In genomic region chr14:99551034-99551922, GRCh38 we compare ENCODE assay signal across 22 cellular contexts. TPM values are rescaled to one million over a fixed set of nuclear protein-coding genes. Genes with fewer than 3 reads are reported as not detected.
DNase-seq lines count a peak whose midpoint lies in the region; ATAC-seq and TF ChIP-seq lines count a peak whose summit lies in the region.
"Had no signal": no experiment of that assay in that cellular context is flagged by ENCODE, and none has a peak within 500 bp of the region (broad histone marks: within the 10 kb centered on the region; RNA-seq: fewer than 3 reads in every experiment).

No MANE protein-coding gene starts in this region.

- H4K20me1 ChIP-seq in DND-41 (ENCODE audit: insufficient read depth, low read length), result peaks cover 79% of the 10 kb centered on the region

- no peaks in the 10 kb centered on the region for H3K27me3 ChIP-seq in DND-41 (ENCODE audit: insufficient read depth, low read length, poor library complexity)
- H3K27me3 ChIP-seq: esophagus squamous epithelium, gastrocnemius medialis, tibial nerve had no signal

- H3K4me3 Mint-ChIP-seq in WTC11, result no peak overlapping the region
- H3K4me3 Mint-ChIP-seq in nephron, result no peak overlapping the region
- no peak overlapping the region for H3K4me3 Mint-ChIP-seq in stimulated activated effector memory CD8-positive, alpha-beta T cell treated with anti-CD3 and anti-CD28 coated beads, Interleukin-12 subunit alpha, Interleukin-12 subunit beta, amount 100 ng/mL, for 72 hours
- H3K4me3 Mint-ChIP-seq: activated CD4-positive, alpha-beta memory T cell treated with anti-CD3 and anti-CD28 coated beads for 36 hours; CD8-positive, alpha-beta memory T cell; effector memory CD8-positive, alpha-beta T cell; stimulated activated naive CD8-positive, alpha-beta T cell treated with anti-CD3 and anti-CD28 coated beads, Interleukin-15, Interleukin-2, amounts not matched to agents 100 ng/mL and 50 ng/mL, for 24 hours had no signal

- H3K36me3 ChIP-seq in DND-41 (ENCODE audit: insufficient read depth, low read length), result no peaks in the 10 kb centered on the region
- H3K36me3 ChIP-seq: brain microvascular endothelial cell, esophagus squamous epithelium, gastrocnemius medialis, tibial nerve had no signal

- H2AFZ ChIP-seq in DND-41 (ENCODE audit: low read depth, low read length), result no peak overlapping the region

- no peak overlapping the region for H3K27ac ChIP-seq in DND-41 (ENCODE audit: low read length)
- H3K27ac ChIP-seq: brain microvascular endothelial cell, esophagus squamous epithelium, gastrocnemius medialis, tibial nerve had no signal

- CTCF ChIA-PET in WTC11 (lab: Charles Lee), result interaction anchor here (1.5 kb wide), 1 partner anchor 23 kb away, joined by 4 read pairs; no protein-coding TSS in a partner anchor

- no peak overlapping the region for H3K4me2 ChIP-seq in DND-41 (ENCODE audit: insufficient read depth, low read length)

- DNase-seq in COLO668 (lab: John Stamatoyannopoulos, UW; ENCODE audit: unreplicated experiment) (peak; percentile 74), DND-41 (no peak), WTC11 (ENCODE audit: low spot score) (no peak), kidney glomerular epithelial cell (lab: John Stamatoyannopoulos, UW) (no peak)
- no peak for DNase-seq in stimulated activated effector memory CD8-positive, alpha-beta T cell treated with anti-CD3 and anti-CD28 coated beads, Interleukin-12 subunit alpha, Interleukin-12 subunit beta, amount 100 ng/mL, for 72 hours (ENCODE audit: low spot score in 2 of 2)
- DNase-seq: activated CD4-positive, alpha-beta memory T cell treated with anti-CD3 and anti-CD28 coated beads for 36 hours; activated effector memory CD4-positive, alpha-beta T cell treated with anti-CD3 and anti-CD28 coated beads, Interleukin-2, amount 50 U/mL, for 16 hours; activated T-cell treated with anti-CD3 and anti-CD28 coated beads for 4 hours; brain microvascular endothelial cell; CD8-positive, alpha-beta memory T cell; effector memory CD8-positive, alpha-beta T cell; esophagus squamous epithelium; gastrocnemius medialis; KG1; NCI-H2029; NCI-H524 treated with DMSO at 0.1 percent for 48 hours; stimulated activated CD4-positive, alpha-beta T cell treated with anti-CD3 and anti-CD28 coated beads, Interleukin-4, amount 100 ng/mL, for 4 hours had no signal

- H3K27ac Mint-ChIP-seq in WTC11, result peak overlapping the region; percentile 77
- peak overlapping the region; percentile 49 to 61 (median 61) for H3K27ac Mint-ChIP-seq in nephron
- H3K27ac Mint-ChIP-seq in stimulated activated effector memory CD8-positive, alpha-beta T cell treated with anti-CD3 and anti-CD28 coated beads, Interleukin-12 subunit alpha, Interleukin-12 subunit beta, amount 100 ng/mL, for 72 hours, result no peak overlapping the region
- H3K27ac Mint-ChIP-seq: activated CD4-positive, alpha-beta memory T cell treated with anti-CD3 and anti-CD28 coated beads for 36 hours; stimulated activated naive CD8-positive, alpha-beta T cell treated with anti-CD3 and anti-CD28 coated beads, Interleukin-15, Interleukin-2, amounts not matched to agents 100 ng/mL and 50 ng/mL, for 24 hours had no signal

- H3K4me1 Mint-ChIP-seq in WTC11 (peaks cover 31% of the 10 kb centered on the region), nephron (peaks cover 41% of the 10 kb centered on the region)
- H3K4me1 Mint-ChIP-seq in stimulated activated effector memory CD8-positive, alpha-beta T cell treated with anti-CD3 and anti-CD28 coated beads, Interleukin-12 subunit alpha, Interleukin-12 subunit beta, amount 100 ng/mL, for 72 hours, result peaks cover 26% of the 10 kb centered on the region

- no peaks in the 10 kb centered on the region for H3K27me3 Mint-ChIP-seq in WTC11 (ENCODE audit: low read depth)
- H3K27me3 Mint-ChIP-seq in nephron (ENCODE audit: low read depth), result peaks cover 7% of the 10 kb centered on the region
- H3K27me3 Mint-ChIP-seq: activated CD4-positive, alpha-beta memory T cell treated with anti-CD3 and anti-CD28 coated beads for 36 hours; CD8-positive, alpha-beta memory T cell; effector memory CD8-positive, alpha-beta T cell; stimulated activated naive CD8-positive, alpha-beta T cell treated with anti-CD3 and anti-CD28 coated beads, Interleukin-15, Interleukin-2, amounts not matched to agents 100 ng/mL and 50 ng/mL, for 24 hours had no signal

- no peaks in the 10 kb centered on the region for H3K9me3 ChIP-seq in DND-41 (ENCODE audit: insufficient read depth, low read length, severe bottlenecking)
- H3K9me3 ChIP-seq: esophagus squamous epithelium, gastrocnemius medialis, tibial nerve had no signal

- no peak for TF ChIP-seq CTCF in DND-41 (IDR thresholded peaks at IDR 0.05; ENCODE audit: borderline replicate concordance, extremely low read depth, low read length, poor library complexity, severe bottlenecking)
- TF ChIP-seq CTCF in WTC11 (IDR thresholded peaks at IDR 0.05), result no peak
- no peak for TF ChIP-seq CTCF in nephron (IDR thresholded peaks at IDR 0.05; ENCODE audit: unreplicated experiment in 3 of 3)

- POLR2A ChIA-PET in WTC11 (lab: Charles Lee), result no interaction called here

- H3K79me2 ChIP-seq in DND-41 (ENCODE audit: insufficient read depth, low read length), result no peaks in the 10 kb centered on the region

- H3K36me3 Mint-ChIP-seq in WTC11 (no peaks in the 10 kb centered on the region), nephron (ENCODE audit: low read depth) (no peaks in the 10 kb centered on the region)
- H3K36me3 Mint-ChIP-seq in stimulated activated effector memory CD8-positive, alpha-beta T cell treated with anti-CD3 and anti-CD28 coated beads, Interleukin-12 subunit alpha, Interleukin-12 subunit beta, amount 100 ng/mL, for 72 hours, result no peaks in the 10 kb centered on the region
- H3K36me3 Mint-ChIP-seq: activated CD4-positive, alpha-beta memory T cell treated with anti-CD3 and anti-CD28 coated beads for 36 hours; CD8-positive, alpha-beta memory T cell had no signal

- H3K4me3 ChIP-seq in DND-41 (ENCODE audit: low read depth in 1 of 2, low read length in 2 of 2), result no peak overlapping the region
- H3K4me3 ChIP-seq: esophagus squamous epithelium, gastrocnemius medialis, tibial nerve had no signal

- H3K9ac ChIP-seq in DND-41 (ENCODE audit: low read depth, low read length), result no peak overlapping the region

- H3K9me3 Mint-ChIP-seq in WTC11 (no peaks in the 10 kb centered on the region), nephron (no peaks in the 10 kb centered on the region)
- no peaks in the 10 kb centered on the region for H3K9me3 Mint-ChIP-seq in stimulated activated effector memory CD8-positive, alpha-beta T cell treated with anti-CD3 and anti-CD28 coated beads, Interleukin-12 subunit alpha, Interleukin-12 subunit beta, amount 100 ng/mL, for 72 hours
- H3K9me3 Mint-ChIP-seq: activated CD4-positive, alpha-beta memory T cell treated with anti-CD3 and anti-CD28 coated beads for 36 hours; CD8-positive, alpha-beta memory T cell; effector memory CD8-positive, alpha-beta T cell; stimulated activated naive CD8-positive, alpha-beta T cell treated with anti-CD3 and anti-CD28 coated beads, Interleukin-15, Interleukin-2, amounts not matched to agents 100 ng/mL and 50 ng/mL, for 24 hours had no signal

- no peaks in the 10 kb centered on the region for H3K4me1 ChIP-seq in DND-41 (ENCODE audit: insufficient read depth, low read length)
- H3K4me1 ChIP-seq: gastrocnemius medialis, tibial nerve had no signal

- ATAC-seq in DND-41 (ENCODE audit: insufficient read depth, low read depth) (peak; percentile 29; the same call in 1 of the 3 replicates), WTC11 (no peak), GM18520 (IDR thresholded peaks at IDR 0.05; ENCODE audit: unreplicated experiment) (no peak), GM19452 (IDR thresholded peaks at IDR 0.05; ENCODE audit: unreplicated experiment) (no peak)
- no peak for ATAC-seq in stimulated activated effector memory CD8-positive, alpha-beta T cell treated with anti-CD3 and anti-CD28 coated beads, Interleukin-12 subunit alpha, Interleukin-12 subunit beta, amount 100 ng/mL, for 72 hours
- ATAC-seq: effector memory CD8-positive, alpha-beta T cell; gastrocnemius medialis had no signal

TF ChIP-seq in WTC11, 78 proteins besides CTCF, POLR2A, EP300 and RAD21 (continues in another document):
- TF ChIP-seq SMAD4 (CRISPR knock-in tag; IDR thresholded peaks at IDR 0.05), result no peak
- TF ChIP-seq PRRX2 (CRISPR knock-in tag; IDR thresholded peaks at IDR 0.05), result no peak
- TF ChIP-seq HMGXB4 (CRISPR knock-in tag; IDR thresholded peaks at IDR 0.05), result no peak
- TF ChIP-seq ELF4 (CRISPR knock-in tag; IDR thresholded peaks at IDR 0.05; ENCODE audit: low read depth), result no peak
- no peak for TF ChIP-seq ZNF317 (CRISPR knock-in tag; IDR thresholded peaks at IDR 0.05; ENCODE audit: borderline replicate concordance, low read depth)

RNA-seq across cellular contexts. Expression of gene CCDC85C, which starts 52.7 kb away (rescaled TPM):
- total RNA-seq in WTC11 (2021), result 28.7 to 35.8 TPM (median 30.4 TPM) in 3 replicates
